Comparison of ENCODE assay signal across 24 cellular contexts in the genomic region with DNA sequence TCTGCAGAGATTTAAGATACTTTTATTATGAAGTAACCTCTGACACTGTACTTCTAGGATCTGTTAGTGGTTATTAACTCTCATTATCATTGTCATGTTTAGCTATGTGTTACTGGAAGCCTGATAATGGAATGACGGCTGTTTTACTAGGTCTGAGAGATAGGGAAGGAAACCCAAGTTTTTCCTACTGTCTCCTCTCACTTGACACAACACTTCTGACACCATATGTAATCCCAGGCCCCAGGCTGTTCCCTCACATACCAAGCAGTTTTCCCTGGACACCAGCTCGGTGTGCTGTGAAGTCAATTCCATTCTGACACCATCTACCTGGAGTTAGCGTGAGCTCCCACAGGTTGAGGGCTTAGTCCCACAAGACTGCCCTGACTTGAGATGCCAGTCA.
A peak's percentile ranks its signal among the peaks of the same experiment; 100 is the strongest.
DNase-seq lines count a peak whose midpoint lies in the region; ATAC-seq lines count a peak whose summit lies in the region.
"Had no signal": no experiment of that assay in that cellular context is flagged by ENCODE, and none has a peak within 500 bp of the region (broad histone marks: within the 10 kb centered on the region; RNA-seq: fewer than 3 reads in every experiment).

No MANE protein-coding gene starts in this region.

- H3K27ac ChIP-seq in BLaER1, result peak overlapping the region; percentile 31; the same call in 1 of the 2 replicates
- H3K27ac ChIP-seq in mesendoderm (ENCODE audit: low read depth, low read length), result no peak overlapping the region
- H3K27ac ChIP-seq: BLaER1 treated with 17β-estradiol and CSF1 and Interleukin-3, amounts not matched to agents 10 nM and 100 nM; C4-2B had no signal

- H4K5ac ChIP-seq in mesendoderm (ENCODE audit: low read length), result no peak overlapping the region

- H3K9ac ChIP-seq in BLaER1, result no peak overlapping the region
- H3K9ac ChIP-seq in mesendoderm (ENCODE audit: low read length), result no peak overlapping the region
- H3K9ac ChIP-seq: BLaER1 treated with 17β-estradiol and CSF1 and Interleukin-3, amounts not matched to agents 10 nM and 100 nM had no signal

- no peaks in the 10 kb centered on the region for H3K79me1 ChIP-seq in mesendoderm (ENCODE audit: low read length)

- no peaks in the 10 kb centered on the region for H4K20me1 ChIP-seq in BLaER1
- H4K20me1 ChIP-seq: BLaER1 treated with 17β-estradiol and CSF1 and Interleukin-3, amounts not matched to agents 10 nM and 100 nM had no signal

- H3K36me3 ChIP-seq in BLaER1, result peaks cover 33% of the 10 kb centered on the region
- no peaks in the 10 kb centered on the region for H3K36me3 ChIP-seq in mesendoderm (ENCODE audit: control insufficient read depth, insufficient read depth, low read length)
- H3K36me3 ChIP-seq: BE2C had no signal

- H3K23ac ChIP-seq in mesendoderm (ENCODE audit: low read length), result no peak overlapping the region

- H3K4me2 ChIP-seq in BLaER1 (no peak overlapping the region; the same call in 1 of the 2 replicates), mesendoderm (ENCODE audit: low read length) (no peak overlapping the region)

- no peak overlapping the region for H2AK5ac ChIP-seq in mesendoderm (ENCODE audit: low read length)

- H3K56ac ChIP-seq in mesendoderm (ENCODE audit: low read length), result no peak overlapping the region

- H3K4me3 ChIP-seq in BLaER1 (no peak overlapping the region), mesendoderm (ENCODE audit: low read length) (no peak overlapping the region)
- H3K4me3 ChIP-seq: BLaER1 treated with 17β-estradiol and CSF1 and Interleukin-3, amounts not matched to agents 10 nM and 100 nM had no signal

- intact Hi-C loops in Right ventricle myocardium superior (cut with DNase I) (no loop called here), cardiac septum (cut with DNase I) (no loop called here)

- H3K4me1 ChIP-seq in BLaER1 (peaks cover 51% of the 10 kb centered on the region), mesendoderm (ENCODE audit: control insufficient read depth, low read depth, low read length) (no peaks in the 10 kb centered on the region)
- H3K4me1 ChIP-seq: BE2C, Caco-2 had no signal

- H2BK120ac ChIP-seq in mesendoderm (ENCODE audit: low read depth, low read length), result no peak overlapping the region

- H3K9me3 ChIP-seq in BLaER1, result no peaks in the 10 kb centered on the region
- H3K9me3 ChIP-seq: BE2C, Caco-2 had no signal

- peak; percentile 34 for ATAC-seq in Right ventricle myocardium superior (ENCODE audit: poor library complexity)
- ATAC-seq: CD8-positive, alpha-beta T cell had no signal

- no peak overlapping the region for H3K18ac ChIP-seq in mesendoderm (ENCODE audit: low read length)

- DNase-seq in Right ventricle myocardium superior (no peak), cardiac septum (ENCODE audit: low spot score) (no peak), ELF-1 (ENCODE audit: low read depth, low spot score) (peak; percentile 34), mesendoderm (peak; percentile 26), NCI-H2227 treated with DMSO at 0.1 percent for 48 hours (lab: John Stamatoyannopoulos, UW) (no peak), DMS 273 (lab: John Stamatoyannopoulos, UW; ENCODE audit: unreplicated experiment) (no peak)
- DNase-seq in activated naive CD4-positive, alpha-beta T cell (lab: John Stamatoyannopoulos, UW), result no peak
- DNase-seq: 8988T; ACHN; BE2C; Caco-2; Calu3; CD4-positive, alpha-beta T cell; CD8-positive, alpha-beta T cell; DMS 273 treated with DMSO at 0.1 percent for 48 hours; DMS153; DMS53; DMS79; DND-41; EL; GF-D8 had no signal

- H3K79me2 ChIP-seq in mesendoderm (ENCODE audit: control insufficient read depth, insufficient read depth, low read length), result no peaks in the 10 kb centered on the region

- H4K8ac ChIP-seq in mesendoderm (ENCODE audit: low read depth, low read length), result no peak overlapping the region

- WGBS in mesendoderm (ENCODE audit: extremely low coverage, insufficient coverage, low lambda C conversion rate), result no CpG with 5 or more reads among the region's 3 CpGs

- no peak overlapping the region for H3K4ac ChIP-seq in mesendoderm (ENCODE audit: low read depth, low read length)

- no peak overlapping the region for H2BK15ac ChIP-seq in mesendoderm (replicated peaks; ENCODE audit: low read depth)

- H2BK5ac ChIP-seq in mesendoderm (ENCODE audit: low read length), result no peak overlapping the region

- no peaks in the 10 kb centered on the region for H3K27me3 ChIP-seq in BLaER1
- H3K27me3 ChIP-seq in mesendoderm (ENCODE audit: insufficient read depth, low read length, poor library complexity), result no peaks in the 10 kb centered on the region
- H3K27me3 ChIP-seq: BE2C; BLaER1 treated with 17β-estradiol and CSF1 and Interleukin-3, amounts not matched to agents 10 nM and 100 nM had no signal

Comparison
In these comparisons a context has a peak if more than half of its experiments do, and no peak if none do; other contexts are left out.
1. DNase-seq: peak in ELF-1 (single experiment) and mesendoderm (single experiment); none in Right ventricle myocardium superior (single experiment), cardiac septum (single experiment), NCI-H2227 treated with DMSO at 0.1 percent for 48 hours (single experiment), DMS 273 (single experiment) and activated naive CD4-positive, alpha-beta T cell (0 of 4).